8 cellular contexts compared by ENCODE assay signal in the genomic region with DNA sequence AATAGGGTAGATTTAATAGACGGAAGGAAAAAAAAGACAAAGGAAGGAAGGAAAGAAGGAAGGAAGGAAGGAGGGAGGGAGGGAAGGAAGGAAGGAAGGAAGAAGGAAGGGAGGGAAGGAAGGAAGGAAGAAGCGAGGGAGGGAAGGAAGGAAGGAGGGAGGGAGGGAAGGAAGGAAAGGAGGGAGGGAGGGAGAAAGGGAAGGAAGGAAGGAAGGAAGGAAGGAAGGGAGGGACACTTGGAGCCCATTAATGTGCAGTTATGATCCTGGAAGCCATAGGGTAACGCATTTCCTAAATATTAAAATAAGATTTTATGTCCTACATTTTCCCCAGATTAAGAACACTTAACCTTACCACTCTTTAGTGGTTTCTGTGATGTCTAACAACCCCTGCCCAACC.
"Had no signal": no experiment of that assay in that cellular context is flagged by ENCODE, and none has a peak within 500 bp of the region (broad histone marks: within the 10 kb centered on the region; RNA-seq: fewer than 3 reads in every experiment).

No MANE protein-coding gene starts in this region.

- FAIRE-seq: G401.6, GM12878, GM12891, GM12892, GM18507, GM19239 had no signal

- DNase-seq: GDM1, GF-D8 had no signal

- H3K4me3 ChIP-seq: GM12878 had no signal

- ATAC-seq: GM12878 had no signal
